11 cellular contexts compared by ENCODE assay signal in genomic region chr7:20201380-20201779, GRCh38. TPM values are rescaled to one million over a fixed set of nuclear protein-coding genes. Genes with fewer than 3 reads are reported as not detected.
DNase-seq lines count a peak whose midpoint lies in the region; FAIRE-seq and TF ChIP-seq lines count a peak whose summit lies in the region.
"Had no signal": no experiment of that assay in that cellular context is flagged by ENCODE, and none has a peak within 500 bp of the region (broad histone marks: within the 10 kb centered on the region; RNA-seq: fewer than 3 reads in every experiment).

No MANE protein-coding gene starts in this region.

- peaks cover 51% of the 10 kb centered on the region for H3K4me1 ChIP-seq in OCI-LY1 (ENCODE audit: insufficient read depth, low read length, severe bottlenecking)
- H3K4me1 ChIP-seq in mucosa of rectum (ENCODE audit: control insufficient read depth in 2 of 2, insufficient read depth in 2 of 2, low read length in 2 of 2) = peaks cover 6 to 18% of the 10 kb centered on the region in 2 donors

- FAIRE-seq in GM18507 (lab: Jason Lieb, UNC) (peak; percentile 96), H54 (lab: Jason Lieb, UNC) (peak; percentile 64), urothelium cell line (lab: Jason Lieb, UNC) (no peak)

- no peak for TF ChIP-seq POLR2A in H54 (IDR thresholded peaks at IDR 0.05; ENCODE audit: low read depth, low read length)

- H3K79me2 ChIP-seq in OCI-LY1 (ENCODE audit: insufficient read depth, low read length) = peaks cover 18% of the 10 kb centered on the region

- in situ Hi-C loops in ACHN (cut with HindIII; ENCODE audit: low pct_ligation_motif_present, low pct_unique_long_range_greater_than_20kb, low sequenced_read_pairs) = loop anchor here (25.0 kb wide), 1 partner anchor 111 kb away; no protein-coding TSS in a partner anchor

- H3K27me3 ChIP-seq in OCI-LY1 (ENCODE audit: insufficient read depth, low read length) = no peaks in the 10 kb centered on the region
- no peaks in the 10 kb centered on the region for H3K27me3 ChIP-seq in mucosa of rectum (ENCODE audit: control insufficient read depth in 2 of 2, insufficient read depth in 2 of 2, low read length in 2 of 2)

- H3K27ac ChIP-seq in OCI-LY1 (ENCODE audit: low read depth, low read length, poor library complexity, severe bottlenecking) = peak overlapping the region; percentile 84
- peak overlapping the region; percentile 57 to 62 for H3K27ac ChIP-seq in mucosa of rectum (ENCODE audit: low read depth in 2 of 2, low read length in 2 of 2)
- H3K27ac ChIP-seq: VCaP had no signal

- H3K9me3 ChIP-seq in OCI-LY1 (ENCODE audit: low read length) (no peaks in the 10 kb centered on the region), mucosa of rectum (ENCODE audit: control insufficient read depth in 2 of 2, low read length in 2 of 2) (no peaks in the 10 kb centered on the region)

- H3K9ac ChIP-seq in OCI-LY1 (ENCODE audit: low read length) = peak overlapping the region; percentile 0; the same call in 1 of the 2 replicates
- no peak overlapping the region for H3K9ac ChIP-seq in mucosa of rectum (ENCODE audit: low read depth in 1 of 2, low read length in 2 of 2)

- peaks cover 15% of the 10 kb centered on the region; the same call in 1 of the 2 replicates for H3F3A ChIP-seq in OCI-LY1 (ENCODE audit: insufficient read depth, low read length)

- peak overlapping the region; percentile 26 for H3K4me2 ChIP-seq in OCI-LY1 (ENCODE audit: low read length)

- H3K4me3 ChIP-seq in OCI-LY1 (ENCODE audit: low read depth, low read length, poor library complexity, severe bottlenecking) (peak overlapping the region; percentile 5), mucosa of rectum (ENCODE audit: low read length in 2 of 2) (no peak overlapping the region)

- H2AFZ ChIP-seq in OCI-LY1 (ENCODE audit: low read length) = no peak overlapping the region

- no peak for DNase-seq in GM18507 (ENCODE audit: extremely low spot score, insufficient read length, low read depth)
- DNase-seq in H54 (ENCODE audit: insufficient read length, low spot score) = no peak
- DNase-seq in urothelium cell line (ENCODE audit: low spot score) = no peak
- no peak for DNase-seq in occipital lobe (lab: John Stamatoyannopoulos, UW)
- DNase-seq in ACHN = no peak
- DNase-seq in hippocampal formation (lab: John Stamatoyannopoulos, UW) = no peak
- DNase-seq: glutamatergic neuron, NCI-H2171 had no signal

- peaks cover 26% of the 10 kb centered on the region for H3K36me3 ChIP-seq in OCI-LY1 (ENCODE audit: insufficient read depth, low read length)
- no peaks in the 10 kb centered on the region for H3K36me3 ChIP-seq in mucosa of rectum (ENCODE audit: control insufficient read depth in 2 of 2, insufficient read depth in 2 of 2, low read length in 2 of 2)

- H4K20me1 ChIP-seq in OCI-LY1 (ENCODE audit: insufficient read depth, low read length) = no peaks in the 10 kb centered on the region

- H3K9me2 ChIP-seq in OCI-LY1 (ENCODE audit: low read depth, low read length) = no peaks in the 10 kb centered on the region

- TF ChIP-seq CTCF in OCI-LY1 (IDR thresholded peaks at IDR 0.05; ENCODE audit: low read length) = no peak

RNA-seq across cellular contexts. Expression of gene MACC1, which starts 15.8 kb away (rescaled TPM):
- total RNA-seq in occipital lobe = 0.16 TPM
